ENCODE assay signal across 8 cellular contexts in the genomic region with DNA sequence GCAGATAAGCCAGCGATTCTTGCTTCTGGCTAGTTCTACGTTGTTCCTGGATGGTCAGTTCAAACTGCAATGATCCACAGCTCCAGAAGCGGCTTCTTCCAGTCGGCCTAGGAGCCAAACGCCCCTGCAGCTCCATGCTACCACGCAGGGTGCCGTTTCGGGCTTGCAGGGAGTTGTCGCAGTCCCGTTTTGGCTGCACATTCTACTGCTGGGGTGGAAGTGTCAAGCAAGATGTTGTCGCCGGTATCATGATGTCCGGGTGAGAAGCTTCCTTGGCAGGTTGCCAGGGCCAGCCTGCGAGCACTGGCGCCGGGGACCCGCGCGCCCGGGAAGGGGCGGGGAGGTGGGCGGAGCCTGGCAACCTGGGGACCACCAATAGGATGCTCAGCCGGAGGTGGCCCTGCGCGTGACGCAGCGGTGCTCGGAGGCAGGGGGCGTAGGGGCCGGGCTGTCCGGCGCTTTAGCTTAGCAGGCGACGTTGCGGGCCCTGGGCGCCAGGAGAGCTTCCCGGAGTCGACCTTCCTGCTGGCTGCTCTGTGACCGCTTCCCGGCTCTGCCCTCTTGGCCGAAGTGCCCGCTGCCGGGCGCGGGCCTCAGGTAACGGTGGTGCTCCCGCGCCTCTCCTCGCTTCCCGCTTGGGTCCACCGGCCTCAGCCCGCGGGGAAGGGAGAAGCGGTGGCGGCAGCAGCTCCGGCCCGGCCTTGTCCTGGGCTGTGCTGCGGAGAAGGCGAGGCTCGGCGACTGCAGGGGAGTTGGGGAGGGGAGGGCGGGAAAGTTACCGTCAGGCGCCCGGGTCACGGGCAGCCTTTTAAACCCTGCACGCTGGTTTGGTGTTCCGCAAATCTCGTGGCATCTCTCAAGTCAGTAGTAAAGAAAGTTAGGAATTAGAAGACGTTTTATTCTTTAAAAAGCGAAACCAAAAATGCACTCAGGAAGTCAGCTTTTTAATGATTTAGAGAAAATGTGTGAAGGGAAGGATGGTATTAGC. TPM values are rescaled to one million over a fixed set of nuclear protein-coding genes. Genes with fewer than 3 reads are reported as not detected.
DNase-seq lines count a peak whose midpoint lies in the region; ATAC-seq and TF ChIP-seq lines count a peak whose summit lies in the region.

A gene (plus strand): TSS at position 458 of the 988 bp plus-strand sequence. CDS start 8,888 bp downstream, outside the sequence.

- H3K4me1 Mint-ChIP-seq in activated T-helper 17 cell treated with anti-CD3 and anti-CD28 coated beads, Interleukin-2, amount 50 U/mL, for 72 hours: peaks cover 21% of the 10 kb centered on the region
- H3K4me1 Mint-ChIP-seq in natural killer cell treated with Interleukin-12 subunit alpha and Interleukin-12 subunit beta and Interleukin-15 and Interleukin-18, amount 100 ng/mL, for 72 hours (ENCODE audit: low read depth in 2 of 2): peaks cover 13 to 31% of the 10 kb centered on the region in 2 donors
- peaks cover 47% of the 10 kb centered on the region for H3K4me1 Mint-ChIP-seq in stimulated activated naive CD8-positive, alpha-beta T cell treated with anti-CD3 and anti-CD28 coated beads, Interleukin-15, Interleukin-2, amounts not matched to agents 100 ng/mL and 50 ng/mL, for 24 hours (ENCODE audit: low read depth)

- peak within 1 kb of the TSS; percentile 67 for H3K27ac ChIP-seq in KOPT-K1 (ENCODE audit: low read depth, low read length, poor library complexity, severe bottlenecking)

- H3K27ac Mint-ChIP-seq in activated T-helper 17 cell treated with anti-CD3 and anti-CD28 coated beads, Interleukin-2, amount 50 U/mL, for 72 hours: peak within 1 kb of the TSS; percentile 49
- peak within 1 kb of the TSS; percentile 84 for H3K27ac Mint-ChIP-seq in natural killer cell treated with Interleukin-12 subunit alpha and Interleukin-12 subunit beta and Interleukin-15 and Interleukin-18, amount 100 ng/mL, for 72 hours
- H3K27ac Mint-ChIP-seq in stimulated activated naive CD8-positive, alpha-beta T cell treated with anti-CD3 and anti-CD28 coated beads, Interleukin-15, Interleukin-2, amounts not matched to agents 100 ng/mL and 50 ng/mL, for 24 hours: peak within 1 kb of the TSS; percentile 95

- no peaks in the 10 kb centered on the region for H3K9me3 ChIP-seq in KOPT-K1 (ENCODE audit: insufficient read depth, low read length, poor library complexity, severe bottlenecking)

- DNase-seq in Daoy (ENCODE audit: low read depth) (peak; percentile 94), RPMI7951 (ENCODE audit: low read depth) (peak; percentile 88), fibroblast of mammary gland (ENCODE audit: low read depth) (peak; percentile 85)
- DNase-seq in natural killer cell treated with Interleukin-12 subunit alpha and Interleukin-12 subunit beta and Interleukin-15 and Interleukin-18, amount 100 ng/mL, for 72 hours (ENCODE audit: low spot score): peak; percentile 97

- no peaks in the 10 kb centered on the region for H3K9me3 Mint-ChIP-seq in activated T-helper 17 cell treated with anti-CD3 and anti-CD28 coated beads, Interleukin-2, amount 50 U/mL, for 72 hours
- no peaks in the 10 kb centered on the region for H3K9me3 Mint-ChIP-seq in natural killer cell treated with Interleukin-12 subunit alpha and Interleukin-12 subunit beta and Interleukin-15 and Interleukin-18, amount 100 ng/mL, for 72 hours
- no peaks in the 10 kb centered on the region for H3K9me3 Mint-ChIP-seq in stimulated activated naive CD8-positive, alpha-beta T cell treated with anti-CD3 and anti-CD28 coated beads, Interleukin-15, Interleukin-2, amounts not matched to agents 100 ng/mL and 50 ng/mL, for 24 hours

- H3K4me3 Mint-ChIP-seq in activated T-helper 17 cell treated with anti-CD3 and anti-CD28 coated beads, Interleukin-2, amount 50 U/mL, for 72 hours: peak within 1 kb of the TSS; percentile 79
- peak within 1 kb of the TSS; percentile 94 for H3K4me3 Mint-ChIP-seq in natural killer cell treated with Interleukin-12 subunit alpha and Interleukin-12 subunit beta and Interleukin-15 and Interleukin-18, amount 100 ng/mL, for 72 hours
- H3K4me3 Mint-ChIP-seq in stimulated activated naive CD8-positive, alpha-beta T cell treated with anti-CD3 and anti-CD28 coated beads, Interleukin-15, Interleukin-2, amounts not matched to agents 100 ng/mL and 50 ng/mL, for 24 hours: peak within 1 kb of the TSS; percentile 99

- ATAC-seq in GM21737 (IDR thresholded peaks at IDR 0.05; ENCODE audit: unreplicated experiment): peak; percentile 96
- peak; percentile 96 for ATAC-seq in activated T-helper 17 cell treated with anti-CD3 and anti-CD28 coated beads, Interleukin-2, amount 50 U/mL, for 72 hours (replicated peaks)
- ATAC-seq in natural killer cell treated with Interleukin-12 subunit alpha and Interleukin-12 subunit beta and Interleukin-15 and Interleukin-18, amount 100 ng/mL, for 72 hours: peak; percentile 100

- no peak for TF ChIP-seq CTCF in fibroblast of mammary gland (conservative IDR thresholded peaks at IDR 0.05; ENCODE audit: control insufficient read depth, insufficient read depth, low read depth, low read length)

- H3K36me3 ChIP-seq in KOPT-K1 (ENCODE audit: insufficient read depth, low read length): peaks cover 5% of the 10 kb centered on the region; the same call in 1 of the 2 replicates

- peaks cover 23% of the 10 kb centered on the region for H3K36me3 Mint-ChIP-seq in activated T-helper 17 cell treated with anti-CD3 and anti-CD28 coated beads, Interleukin-2, amount 50 U/mL, for 72 hours (ENCODE audit: low read depth)
- H3K36me3 Mint-ChIP-seq in natural killer cell treated with Interleukin-12 subunit alpha and Interleukin-12 subunit beta and Interleukin-15 and Interleukin-18, amount 100 ng/mL, for 72 hours: peaks cover 6% of the 10 kb centered on the region
- peaks cover 13% of the 10 kb centered on the region for H3K36me3 Mint-ChIP-seq in stimulated activated naive CD8-positive, alpha-beta T cell treated with anti-CD3 and anti-CD28 coated beads, Interleukin-15, Interleukin-2, amounts not matched to agents 100 ng/mL and 50 ng/mL, for 24 hours (ENCODE audit: low read depth)

- H3K27me3 Mint-ChIP-seq in activated T-helper 17 cell treated with anti-CD3 and anti-CD28 coated beads, Interleukin-2, amount 50 U/mL, for 72 hours: no peaks in the 10 kb centered on the region
- H3K27me3 Mint-ChIP-seq in natural killer cell treated with Interleukin-12 subunit alpha and Interleukin-12 subunit beta and Interleukin-15 and Interleukin-18, amount 100 ng/mL, for 72 hours: peaks cover 0 to 2% of the 10 kb centered on the region in 2 donors
- no peaks in the 10 kb centered on the region for H3K27me3 Mint-ChIP-seq in stimulated activated naive CD8-positive, alpha-beta T cell treated with anti-CD3 and anti-CD28 coated beads, Interleukin-15, Interleukin-2, amounts not matched to agents 100 ng/mL and 50 ng/mL, for 24 hours

- peak within 1 kb of the TSS; percentile 67 for H3K4me3 ChIP-seq in fibroblast of mammary gland (ENCODE audit: control insufficient read depth, low read depth, low read length)

RNA-seq across cellular contexts. Expression of the gene that starts here (rescaled TPM):
- 15.9 and 16.2 TPM in 2 replicates for total RNA-seq in Daoy (2014; rRNA removed; shearing (Covaris generic))
- 11.0 and 11.8 TPM in 2 replicates for total RNA-seq in RPMI7951 (2014; rRNA removed; shearing (Covaris generic))
- total RNA-seq in activated T-helper 17 cell treated with anti-CD3 and anti-CD28 coated beads, Interleukin-2, amount 50 U/mL, for 72 hours: 10 to 100 TPM; 25.2 to 60.6 TPM
- total RNA-seq in natural killer cell treated with Interleukin-12 subunit alpha and Interleukin-12 subunit beta and Interleukin-15 and Interleukin-18, amount 100 ng/mL, for 72 hours: 10 to 100 TPM; 52.9 to 78.3 TPM

Comparison
In these comparisons a context has a peak if more than half of its experiments do, and no peak if none do; other contexts are left out.
1. Peak in every context shown above with its lines: DNase-seq, ATAC-seq, H3K4me3 ChIP-seq and H3K27ac ChIP-seq.